ENCODE assay signal across 18 cellular contexts in the genomic region with DNA sequence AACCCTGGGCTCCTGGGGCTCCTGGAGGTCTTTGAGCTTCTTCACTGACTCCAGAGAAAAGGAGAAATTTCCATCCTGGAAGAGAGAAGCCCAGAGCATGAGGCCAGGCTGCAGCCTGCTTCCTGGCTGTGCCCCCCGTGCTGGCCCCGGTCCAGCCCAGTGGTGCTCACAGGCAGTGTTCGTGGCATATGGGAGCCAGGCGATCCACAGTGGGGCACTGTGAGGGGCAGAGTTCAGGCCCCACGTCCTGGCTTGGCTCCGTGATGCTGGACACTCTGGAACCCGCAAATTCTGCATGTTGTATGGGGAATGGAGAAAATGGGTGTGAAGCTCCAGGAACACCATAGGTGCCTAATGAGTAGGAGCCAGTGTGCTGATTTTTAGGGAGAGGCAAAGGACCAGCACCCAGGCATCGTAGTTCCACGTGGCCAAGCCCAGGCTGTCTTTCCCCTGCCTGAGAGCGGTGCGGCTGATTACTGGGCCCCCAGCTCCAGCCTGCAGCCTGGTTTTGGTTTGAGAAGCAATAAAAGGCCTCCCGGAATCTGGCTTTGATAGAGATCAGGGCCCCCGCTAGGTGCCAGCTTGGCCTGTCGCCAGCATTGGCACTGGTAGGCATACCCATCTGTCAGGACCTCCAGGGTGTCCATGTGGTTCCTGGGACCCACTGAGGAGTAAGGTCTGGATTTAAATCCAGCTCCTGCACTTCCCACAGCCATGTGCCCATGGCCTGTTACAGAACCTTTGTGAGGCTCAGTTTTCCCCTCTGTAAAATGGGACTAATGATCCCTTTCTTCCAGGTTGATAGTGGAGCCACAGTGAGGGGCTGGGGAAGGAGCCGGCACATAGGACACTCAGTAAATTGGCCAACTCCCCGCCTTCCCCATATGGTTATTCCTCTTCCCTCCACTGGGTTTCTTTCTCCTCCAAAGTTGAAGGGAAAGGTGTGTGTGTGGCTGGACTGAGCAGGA. TPM values are rescaled to one million over a fixed set of nuclear protein-coding genes. Genes with fewer than 3 reads are reported as not detected.
DNase-seq lines count a peak whose midpoint lies in the region; ATAC-seq, FAIRE-seq and TF ChIP-seq lines count a peak whose summit lies in the region.
"Had no signal": no experiment of that assay in that cellular context is flagged by ENCODE, and none has a peak within 500 bp of the region (broad histone marks: within the 10 kb centered on the region; RNA-seq: fewer than 3 reads in every experiment).

No MANE protein-coding gene starts in this region.

- H3K4me3 ChIP-seq in HepG2 (replicated peaks in 1 of 3; ENCODE audit: insufficient read depth in 1 of 3, low read depth in 2 of 3, low read length in 3 of 3) = no peak overlapping the region
- H3K4me3 ChIP-seq in right lobe of liver = no peak overlapping the region
- H3K4me3 ChIP-seq in K562 = no peak overlapping the region
- H3K4me3 ChIP-seq in mucosa of stomach (ENCODE audit: low read length) = no peak overlapping the region

- no peaks in the 10 kb centered on the region for H3K79me2 ChIP-seq in HepG2 (ENCODE audit: insufficient read depth, low read length)
- no peaks in the 10 kb centered on the region for H3K79me2 ChIP-seq in K562 (ENCODE audit: control insufficient read depth, insufficient read depth, low read length)

- H4K20me1 ChIP-seq in HepG2 (ENCODE audit: insufficient read depth, low read length) (no peaks in the 10 kb centered on the region), K562 (replicated peaks; ENCODE audit: control insufficient read depth, insufficient read depth, low read length) (no peaks in the 10 kb centered on the region)

- FAIRE-seq in HepG2 (lab: Jason Lieb, UNC) (no peak), K562 (lab: Jason Lieb, UNC) (no peak)

- H3K4me1 ChIP-seq in HepG2 (ENCODE audit: insufficient read depth, low read length) (peaks cover 44% of the 10 kb centered on the region), right lobe of liver (no peaks in the 10 kb centered on the region), K562 (replicated peaks in 1 of 2; ENCODE audit: control insufficient read depth in 2 of 2, insufficient read depth in 2 of 2, low read length in 2 of 2) (peaks cover 0 to 16% of the 10 kb centered on the region in 2 experiments; a peak in 1 of 5 replicates), mucosa of stomach (ENCODE audit: control insufficient read depth, insufficient read depth, low read length) (peaks cover 23% of the 10 kb centered on the region)

- TF ChIP-seq POLR2A in HepG2 (IDR thresholded peaks at IDR 0.05; ENCODE audit: insufficient read depth in 1 of 2, low read depth in 2 of 2, low read length in 2 of 2) = no peak
- TF ChIP-seq POLR2A in right lobe of liver (IDR thresholded peaks at IDR 0.05) = no peak
- TF ChIP-seq POLR2A in K562 (conservative IDR thresholded peaks at IDR 0.05) = no peak

- TF ChIP-seq EP300 in HepG2 (IDR thresholded peaks at IDR 0.05; ENCODE audit: low read depth in 2 of 2, low read length in 2 of 2) (no peak), HepG2 (CRISPR knock-in tag; IDR thresholded peaks at IDR 0.05; ENCODE audit: borderline replicate concordance) (no peak), K562 (IDR thresholded peaks at IDR 0.05; ENCODE audit: low read length) (no peak)

- TF ChIP-seq RAD21 in HepG2 (CRISPR knock-in tag; IDR thresholded peaks at IDR 0.05) (no peak), K562 (CRISPR knock-in tag; conservative IDR thresholded peaks at IDR 0.05 in 1 of 2, IDR thresholded peaks at IDR 0.05 in 1 of 2) (no peak)

- TF ChIP-seq CTCF in HepG2 (CRISPR knock-in tag; IDR thresholded peaks at IDR 0.05) = no peak
- no peak for TF ChIP-seq CTCF in right lobe of liver (IDR thresholded peaks at IDR 0.05)
- no peak for TF ChIP-seq CTCF in K562 (IDR thresholded peaks at IDR 0.05 in 2 of 3, conservative IDR thresholded peaks at IDR 0.05 in 1 of 3; ENCODE audit: insufficient read depth in 2 of 3, low read depth in 1 of 3, low read length in 3 of 3)

- WGBS in HepG2 (ENCODE audit: low lambda C conversion rate) = 36% methylated on average over 11 of the region's 16 CpGs
- 80% methylated on average over 9 of the region's 16 CpGs for WGBS in right lobe of liver (ENCODE audit: insufficient coverage, low coverage, low lambda C conversion rate, missing lambda C conversion rate)
- 18% methylated on average over 16 of the region's 16 CpGs for WGBS in K562 (ENCODE audit: insufficient coverage, low coverage, missing lambda C conversion rate)

- POLR2A ChIA-PET in HepG2 (lab: Yijun Ruan, JAX) (no interaction called here), K562 (lab: Yijun Ruan, JAX) (no interaction called here)

- H3K36me3 ChIP-seq in HepG2 (replicated peaks in 1 of 2; ENCODE audit: control insufficient read depth in 1 of 2, insufficient read depth in 2 of 2, low read length in 2 of 2) (no peaks in the 10 kb centered on the region), right lobe of liver (no peaks in the 10 kb centered on the region), K562 (ENCODE audit: control insufficient read depth, insufficient read depth, low read length) (no peaks in the 10 kb centered on the region), mucosa of stomach (ENCODE audit: control insufficient read depth, insufficient read depth, low read length) (no peaks in the 10 kb centered on the region)

- H3K27me3 ChIP-seq in HepG2 (ENCODE audit: control insufficient read depth in 1 of 2, insufficient read depth in 2 of 2, low read length in 2 of 2) (peaks cover 0 to 16% of the 10 kb centered on the region in 2 experiments; a peak in 2 of 5 replicates), right lobe of liver (no peaks in the 10 kb centered on the region), K562 (ENCODE audit: control insufficient read depth in 2 of 2, insufficient read depth in 2 of 2, low read length in 2 of 2) (peaks cover 4 to 39% of the 10 kb centered on the region in 2 experiments; a peak in 3 of 5 replicates), mucosa of stomach (ENCODE audit: control insufficient read depth, insufficient read depth, low read length) (no peaks in the 10 kb centered on the region)

- BruUV-seq in HepG2 (replicated peaks; lab: Mats Ljungman, UMichigan) (no TSS peak), K562 (replicated peaks; lab: Mats Ljungman, UMichigan) (no TSS peak)

- in situ Hi-C loops in HepG2 (cut with HindIII; ENCODE audit: extremely low pct_ligation_motif_present, low pct_unique_long_range_greater_than_20kb) = no loop called here
- in situ Hi-C loops in K562 (cut with MboI) = no loop called here

- H2AFZ ChIP-seq in HepG2 (ENCODE audit: low read length) = no peak overlapping the region
- no peak overlapping the region for H2AFZ ChIP-seq in K562 (ENCODE audit: low read depth, low read length)

- no peak overlapping the region for H3K9ac ChIP-seq in HepG2 (ENCODE audit: insufficient read depth, low read depth, low read length)
- H3K9ac ChIP-seq in K562 (ENCODE audit: insufficient read depth in 1 of 2, low read depth in 2 of 2, low read length in 2 of 2) = no peak overlapping the region
- H3K9ac ChIP-seq in mucosa of stomach (ENCODE audit: low read length) = peak overlapping the region; percentile 2

- no peak overlapping the region for H3K27ac ChIP-seq in HepG2 (ENCODE audit: extremely low read length, insufficient read depth, low read length)
- H3K27ac ChIP-seq in right lobe of liver = no peak overlapping the region
- H3K27ac ChIP-seq in K562 (ENCODE audit: extremely low read depth, low read depth, low read length) = no peak overlapping the region
- H3K27ac ChIP-seq: C4-2B had no signal

- intact Hi-C loops in HepG2 (cut with micrococcal nuclease; ENCODE audit: unreplicated experiment) (no loop called here), right lobe of liver (cut with DNase I) (no loop called here), K562 (cut with micrococcal nuclease) (no loop called here)

- H3K9me1 ChIP-seq in K562 (ENCODE audit: control insufficient read depth, insufficient read depth, low read length) = no peaks in the 10 kb centered on the region

- DNase-seq in HepG2 (ENCODE audit: low spot score) (no peak), right lobe of liver (no peak), K562 (ENCODE audit: extremely low read depth in 1 of 4, low spot score in 3 of 4) (no peak), SKM-1 treated with dmso at 0.1 percent for 144 hours (lab: John Stamatoyannopoulos, UW; ENCODE audit: unreplicated experiment) (no peak), OCI-M2 (lab: John Stamatoyannopoulos, UW; ENCODE audit: unreplicated experiment) (no peak)
- DNase-seq in stimulated activated naive CD4-positive, alpha-beta T cell treated with Interleukin-2 at 50 U/mL for 16 hours (lab: John Stamatoyannopoulos, UW) = no peak
- DNase-seq: EL, H7, IMR-90, Kasumi-1, MM.1S, NCI-H1092 treated with DMSO at 0.1 percent for 48 hours, NCI-H187, NCI-H748 treated with DMSO at 0.1 percent for 48 hours had no signal

- CTCF ChIA-PET in HepG2 (lab: Yijun Ruan, JAX; ENCODE audit: low intra/inter-chr PET ratio, low total read pairs) = no interaction called here
- CTCF ChIA-PET in K562 (lab: Yijun Ruan, JAX; ENCODE audit: low intra/inter-chr PET ratio) = no interaction called here

- H3K9me3 ChIP-seq in HepG2 (ENCODE audit: low read length) (no peaks in the 10 kb centered on the region), right lobe of liver (no peaks in the 10 kb centered on the region), K562 (replicated peaks; ENCODE audit: control insufficient read depth, insufficient read depth, low read depth, low read length) (no peaks in the 10 kb centered on the region; the same call in 1 of the 2 replicates), mucosa of stomach (ENCODE audit: control insufficient read depth, low read length) (no peaks in the 10 kb centered on the region)

- ATAC-seq in HepG2 (peak; percentile 2; the same call in 2 of the 3 replicates), right lobe of liver (no peak), K562 (no peak), GM18498 (IDR thresholded peaks at IDR 0.05; ENCODE audit: unreplicated experiment) (no peak)
- ATAC-seq: Right ventricle myocardium inferior had no signal

- H3K4me2 ChIP-seq in HepG2 (ENCODE audit: low read depth, low read length) = 0 out of 2 replicates have a peak overlapping the region, but pooled peaks have one; percentile 55
- H3K4me2 ChIP-seq in K562 (ENCODE audit: insufficient read depth, low read length) = no peak overlapping the region

RNA-seq across cellular contexts. Expression of a gene that starts 0.7 kb away (rescaled TPM):
- not detected in 2 replicates for total RNA-seq in HepG2 (2016; rRNA removed; fragmentation: Illumina TruSeq; extraction: Trizol)
- total RNA-seq in HepG2 (2016; cell fraction: cytosol; rRNA removed; fragmentation: Illumina TruSeq; extraction: Trizol; ENCODE audit: low read depth) = not detected in 2 replicates
- total RNA-seq in HepG2 (2016; cell fraction: insoluble cytoplasmic fraction; rRNA removed; fragmentation: Illumina TruSeq; extraction: Trizol) = not detected in 2 replicates
- not detected in 2 replicates for total RNA-seq in HepG2 (2016; cell fraction: membrane; rRNA removed; fragmentation: Illumina TruSeq; extraction: Trizol)
- not detected in 2 replicates for total RNA-seq in HepG2 (2016; cell fraction: nucleus; rRNA removed; fragmentation: Illumina TruSeq; extraction: Trizol)
- polyA plus RNA-seq in HepG2 (2011; rRNA removed) = not detected in 2 replicates
- polyA plus RNA-seq in HepG2 (2011; cell fraction: cytosol; rRNA removed) = 0.13 TPM in 1 of 2 replicates, not detected in the other
- polyA plus RNA-seq in HepG2 (2011; cell fraction: nucleus; rRNA removed) = not detected in 2 replicates
- not detected in 2 replicates for polyA plus RNA-seq in HepG2 (2012)
- not detected in 2 replicates for polyA plus RNA-seq in HepG2 (2016; cell fraction: cytosol; fragmentation: Illumina TruSeq; extraction: Trizol; ENCODE audit: low read depth)
- polyA plus RNA-seq in HepG2 (2016; cell fraction: insoluble cytoplasmic fraction; fragmentation: Illumina TruSeq; extraction: Trizol; ENCODE audit: low read depth) = not detected in 2 replicates
- polyA plus RNA-seq in HepG2 (2016; cell fraction: membrane; fragmentation: Illumina TruSeq; extraction: Trizol; ENCODE audit: low read depth) = not detected in 2 replicates
- polyA plus RNA-seq in HepG2 (2016; cell fraction: nucleus; fragmentation: Illumina TruSeq; extraction: Trizol; ENCODE audit: insufficient read depth, low read depth) = not detected in 2 replicates
- polyA minus RNA-seq in HepG2 (2011; rRNA and poly(A)+ RNA removed; ENCODE audit: low replicate concordance) = not detected in 2 replicates
- polyA minus RNA-seq in HepG2 (2011; cell fraction: cytosol; rRNA and poly(A)+ RNA removed) = not detected in 2 replicates
- not detected in 2 replicates for polyA minus RNA-seq in HepG2 (2011; cell fraction: nucleus; rRNA and poly(A)+ RNA removed)
- total RNA-seq in right lobe of liver = not detected
- total RNA-seq in K562 (2011; cell fraction: chromatin; rRNA removed; ENCODE audit: low replicate concordance) = not detected in 2 replicates
- not detected in 2 replicates for total RNA-seq in K562 (2011; cell fraction: nucleolus; rRNA removed)
- total RNA-seq in K562 (2011; cell fraction: nucleoplasm; rRNA removed) = not detected in 2 replicates
- total RNA-seq in K562 (2014; rRNA removed) = not detected in 2 replicates
- total RNA-seq in K562 (2014; rRNA removed; fragmentation: Illumina TruSeq; extraction: Trizol) = not detected in 2 replicates
- not detected in 2 replicates for total RNA-seq in K562 (2015; rRNA removed; fragmentation: Illumina TruSeq; extraction: Trizol)
- not detected in 2 replicates for total RNA-seq in K562 (2021)
- polyA plus RNA-seq in K562 (2011; rRNA removed) = not detected in 2 replicates
- not detected in 2 replicates for polyA plus RNA-seq in K562 (2011; cell fraction: cytosol; rRNA removed)
- polyA plus RNA-seq in K562 (2011; cell fraction: nucleus; rRNA removed) = not detected in 2 replicates
- polyA plus RNA-seq in K562 (2012) = not detected in 2 replicates
- polyA plus RNA-seq in K562 (2014; fragmentation: Illumina TruSeq; extraction: Trizol) = not detected in 2 replicates
- polyA plus RNA-seq in K562 (2014; fragmentation: Nextera tagmentation; extraction: Ambion mirVana) = not detected
- not detected in 2 replicates for polyA plus RNA-seq in K562 (2014; rRNA removed)
- polyA minus RNA-seq in K562 (2011; rRNA and poly(A)+ RNA removed) = not detected in 2 replicates
- not detected in 2 replicates for polyA minus RNA-seq in K562 (2011; cell fraction: cytosol; rRNA and poly(A)+ RNA removed)
- not detected in 2 replicates for polyA minus RNA-seq in K562 (2011; cell fraction: nucleus; rRNA and poly(A)+ RNA removed)
- total RNA-seq: H7, IMR-90, Right ventricle myocardium inferior had no signal
- polyA plus RNA-seq: IMR-90 had no signal

RNA-seq across cellular contexts. Expression of a gene that starts 10.6 kb away (rescaled TPM):
- total RNA-seq in HepG2 (2016; rRNA removed; fragmentation: Illumina TruSeq; extraction: Trizol) = not detected in 2 replicates
- not detected in 2 replicates for total RNA-seq in HepG2 (2016; cell fraction: cytosol; rRNA removed; fragmentation: Illumina TruSeq; extraction: Trizol; ENCODE audit: low read depth)
- not detected in 2 replicates for total RNA-seq in HepG2 (2016; cell fraction: insoluble cytoplasmic fraction; rRNA removed; fragmentation: Illumina TruSeq; extraction: Trizol)
- not detected in 2 replicates for total RNA-seq in HepG2 (2016; cell fraction: membrane; rRNA removed; fragmentation: Illumina TruSeq; extraction: Trizol)
- total RNA-seq in HepG2 (2016; cell fraction: nucleus; rRNA removed; fragmentation: Illumina TruSeq; extraction: Trizol) = not detected in 2 replicates
- polyA plus RNA-seq in HepG2 (2011; rRNA removed) = not detected in 2 replicates
- not detected in 2 replicates for polyA plus RNA-seq in HepG2 (2011; cell fraction: cytosol; rRNA removed)
- polyA plus RNA-seq in HepG2 (2011; cell fraction: nucleus; rRNA removed) = not detected in 2 replicates
- polyA plus RNA-seq in HepG2 (2012) = not detected in 2 replicates
- polyA plus RNA-seq in HepG2 (2016; cell fraction: cytosol; fragmentation: Illumina TruSeq; extraction: Trizol; ENCODE audit: low read depth) = not detected in 2 replicates
- not detected in 2 replicates for polyA plus RNA-seq in HepG2 (2016; cell fraction: insoluble cytoplasmic fraction; fragmentation: Illumina TruSeq; extraction: Trizol; ENCODE audit: low read depth)
- polyA plus RNA-seq in HepG2 (2016; cell fraction: membrane; fragmentation: Illumina TruSeq; extraction: Trizol; ENCODE audit: low read depth) = not detected in 2 replicates
- not detected in 2 replicates for polyA plus RNA-seq in HepG2 (2016; cell fraction: nucleus; fragmentation: Illumina TruSeq; extraction: Trizol; ENCODE audit: insufficient read depth, low read depth)
- polyA minus RNA-seq in HepG2 (2011; rRNA and poly(A)+ RNA removed; ENCODE audit: low replicate concordance) = not detected in 2 replicates
- polyA minus RNA-seq in HepG2 (2011; cell fraction: cytosol; rRNA and poly(A)+ RNA removed) = not detected in 2 replicates
- polyA minus RNA-seq in HepG2 (2011; cell fraction: nucleus; rRNA and poly(A)+ RNA removed) = not detected in 2 replicates
- total RNA-seq in right lobe of liver = 1 to 10 TPM in 4 of 6 experiments, not detected in 2; 1.8 to 3.3 (median 2.7) TPM
- not detected in 2 replicates for total RNA-seq in K562 (2011; cell fraction: chromatin; rRNA removed; ENCODE audit: low replicate concordance)
- total RNA-seq in K562 (2011; cell fraction: nucleolus; rRNA removed) = not detected in 2 replicates
- total RNA-seq in K562 (2011; cell fraction: nucleoplasm; rRNA removed) = not detected in 2 replicates
- not detected in 2 replicates for total RNA-seq in K562 (2014; rRNA removed)
- not detected in 2 replicates for total RNA-seq in K562 (2014; rRNA removed; fragmentation: Illumina TruSeq; extraction: Trizol)
- not detected in 2 replicates for total RNA-seq in K562 (2015; rRNA removed; fragmentation: Illumina TruSeq; extraction: Trizol)
- total RNA-seq in K562 (2021) = not detected in 2 replicates
- not detected in 2 replicates for polyA plus RNA-seq in K562 (2011; rRNA removed)
- not detected in 2 replicates for polyA plus RNA-seq in K562 (2011; cell fraction: cytosol; rRNA removed)
- not detected in 2 replicates for polyA plus RNA-seq in K562 (2011; cell fraction: nucleus; rRNA removed)
- polyA plus RNA-seq in K562 (2012) = not detected in 2 replicates
- polyA plus RNA-seq in K562 (2014; fragmentation: Illumina TruSeq; extraction: Trizol) = not detected in 2 replicates
- polyA plus RNA-seq in K562 (2014; fragmentation: Nextera tagmentation; extraction: Ambion mirVana) = not detected
- not detected in 2 replicates for polyA plus RNA-seq in K562 (2014; rRNA removed)
- not detected in 2 replicates for polyA minus RNA-seq in K562 (2011; rRNA and poly(A)+ RNA removed)
- polyA minus RNA-seq in K562 (2011; cell fraction: cytosol; rRNA and poly(A)+ RNA removed) = not detected in 2 replicates
- polyA minus RNA-seq in K562 (2011; cell fraction: nucleus; rRNA and poly(A)+ RNA removed) = not detected in 2 replicates
- total RNA-seq: H7, IMR-90, Right ventricle myocardium inferior had no signal
- polyA plus RNA-seq: IMR-90 had no signal
